In the genomic region with DNA sequence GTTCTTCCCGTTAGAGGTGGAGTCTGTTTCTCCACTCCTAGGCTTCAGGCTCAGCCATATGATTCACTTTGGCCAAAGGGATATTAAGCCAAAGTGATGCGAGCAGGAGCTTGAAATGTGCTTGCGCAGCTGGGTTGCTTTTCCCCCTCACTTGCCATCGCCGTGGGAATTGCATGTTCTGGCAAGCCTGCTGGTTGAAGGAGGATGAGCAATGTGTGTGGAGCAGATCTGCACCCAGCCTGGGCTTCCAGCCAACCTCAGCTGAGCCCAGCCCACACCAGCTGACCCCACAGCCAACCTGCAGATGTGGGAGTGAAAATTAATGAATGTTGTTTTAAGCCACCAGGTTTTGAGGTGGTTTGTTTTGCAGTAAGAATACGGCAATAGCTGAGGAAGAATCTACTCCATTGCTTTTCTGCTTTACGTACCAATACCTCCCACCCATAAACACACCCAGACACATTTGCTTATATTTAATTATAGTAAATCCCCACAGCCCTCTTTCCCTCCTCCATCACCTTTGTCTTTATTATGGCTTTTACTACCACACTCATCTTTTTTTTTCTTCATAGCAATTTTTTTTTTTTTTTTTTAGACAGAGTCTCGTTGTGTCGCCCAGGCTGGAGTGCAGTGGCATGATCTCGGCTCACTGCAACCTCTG, we compare ENCODE assay signal across 8 cellular contexts.
DNase-seq lines count a peak whose midpoint lies in the region; ATAC-seq and TF ChIP-seq lines count a peak whose summit lies in the region.

No MANE protein-coding gene starts in this region.

- H3K4me3 Mint-ChIP-seq in Calu3 (ENCODE audit: low read depth, unreplicated experiment) (no peak overlapping the region), mesothelial cell of epicardium (no peak overlapping the region)

- H3K27me3 ChIP-seq in mammary epithelial cell (ENCODE audit: insufficient read depth, low read length), result no peaks in the 10 kb centered on the region

- H3K79me2 ChIP-seq in mammary epithelial cell (ENCODE audit: insufficient read depth, low read length), result no peaks in the 10 kb centered on the region

- no peaks in the 10 kb centered on the region for H3K36me3 Mint-ChIP-seq in Calu3 (ENCODE audit: insufficient read depth, unreplicated experiment)
- no peaks in the 10 kb centered on the region for H3K36me3 Mint-ChIP-seq in mesothelial cell of epicardium

- H3K27me3 Mint-ChIP-seq in Calu3 (ENCODE audit: unreplicated experiment) (no peaks in the 10 kb centered on the region), mesothelial cell of epicardium (ENCODE audit: low read depth) (no peaks in the 10 kb centered on the region)

- H3K36me3 ChIP-seq in mammary epithelial cell (ENCODE audit: insufficient read depth, low read length), result no peaks in the 10 kb centered on the region

- intact Hi-C loops in Calu3 (cut with micrococcal nuclease; ENCODE audit: unreplicated experiment) (no loop called here), mammary epithelial cell (cut with micrococcal nuclease) (loop anchor here (10.0 kb wide), 2 partner anchors 131 to 199 kb away; partner anchors contain the start of genes FUNDC1 and KDM6A)

- peaks cover 11% of the 10 kb centered on the region for H3K4me1 ChIP-seq in mammary epithelial cell (ENCODE audit: insufficient read depth, low read length)

- in situ Hi-C loops in mammary epithelial cell (cut with MboI; ENCODE audit: low sequenced_read_pairs in 2 of 2), result no loop called here

- peak overlapping the region; percentile 22 for H3K4me2 ChIP-seq in mammary epithelial cell (ENCODE audit: insufficient read depth, low read depth, low read length)

- no peak overlapping the region for H3K27ac ChIP-seq in mammary epithelial cell (ENCODE audit: insufficient read depth, low read depth, low read length)

- CTCF ChIA-PET in Calu3 (lab: Charles Lee), result no interaction called here
- CTCF ChIA-PET in mammary epithelial cell (lab: Charles Lee; ENCODE audit: low non-redundant PET), result interaction anchor here (0.7 kb wide), 1 partner anchor 35 kb away, joined by 4 read pairs; no protein-coding TSS in a partner anchor

- H2AFZ ChIP-seq in mammary epithelial cell (ENCODE audit: low read depth, low read length), result peak overlapping the region; percentile 60

- H4K20me1 ChIP-seq in mammary epithelial cell (ENCODE audit: insufficient read depth, low read length), result no peaks in the 10 kb centered on the region

- no peaks in the 10 kb centered on the region for H3K9me3 ChIP-seq in mammary epithelial cell (replicated peaks; ENCODE audit: insufficient read depth, low read length)

- no peak overlapping the region for H3K4me3 ChIP-seq in mammary epithelial cell (replicated peaks in 1 of 3; ENCODE audit: insufficient read depth in 1 of 3, low read depth in 2 of 3, low read length in 3 of 3)

- 2% methylated on average over 6 of the region's 10 CpGs for WGBS in mammary epithelial cell (ENCODE audit: low coverage, missing lambda C conversion rate)

- no peak overlapping the region for H3K27ac Mint-ChIP-seq in Calu3 (ENCODE audit: unreplicated experiment)
- peak overlapping the region; percentile 25 for H3K27ac Mint-ChIP-seq in mesothelial cell of epicardium

- H3K9me3 Mint-ChIP-seq in Calu3 (ENCODE audit: low read depth, unreplicated experiment) (no peaks in the 10 kb centered on the region), mesothelial cell of epicardium (peaks cover 11% of the 10 kb centered on the region)

- BruUV-seq in Calu3 (replicated peaks; lab: Mats Ljungman, UMichigan) (no TSS peak), mammary epithelial cell (replicated peaks; lab: Mats Ljungman, UMichigan) (no TSS peak)

- DNase-seq in Calu3, result peak; percentile 19
- peak; percentile 69 for DNase-seq in NCI-H2081 treated with DMSO at 0.1 percent for 48 hours (lab: John Stamatoyannopoulos, UW)
- peak; percentile 98 for DNase-seq in mammary epithelial cell
- peak; percentile 24 to 42 for DNase-seq in mesothelial cell of epicardium (ENCODE audit: low spot score in 2 of 2, unreplicated experiment in 2 of 2)
- no peak for DNase-seq in activated T-cell treated with anti-CD3 and anti-CD28 coated beads for 4 hours
- no peak for DNase-seq in stimulated activated CD4-positive, alpha-beta T cell treated with anti-CD3 and anti-CD28 coated beads, Interleukin-4, amount 100 ng/mL, for 1 hour
- no peak for DNase-seq in iPS-NIHi11 (ENCODE audit: low spot score)

- no peaks in the 10 kb centered on the region for H3K4me1 Mint-ChIP-seq in Calu3 (ENCODE audit: low read depth, unreplicated experiment)
- H3K4me1 Mint-ChIP-seq in mesothelial cell of epicardium, result peaks cover 10% of the 10 kb centered on the region

- dilution Hi-C loops in mammary epithelial cell (cut with HindIII; ENCODE audit: low sequenced_read_pairs), result no loop called here

- TF ChIP-seq CTCF in Calu3 (IDR thresholded peaks at IDR 0.05; ENCODE audit: unreplicated experiment) (no peak), mammary epithelial cell (conservative IDR thresholded peaks at IDR 0.05 in 1 of 2, IDR thresholded peaks at IDR 0.05 in 1 of 2; ENCODE audit: extremely low read depth in 1 of 2, insufficient read depth in 1 of 2, low read depth in 1 of 2, low read length in 2 of 2) (peak in 1 of 2 donors; percentile 6), mesothelial cell of epicardium (IDR thresholded peaks at IDR 0.05; ENCODE audit: unreplicated experiment) (no peak)

- no peak for ATAC-seq in GM21717 (IDR thresholded peaks at IDR 0.05; ENCODE audit: unreplicated experiment)

- H3K9ac ChIP-seq in mammary epithelial cell (ENCODE audit: insufficient read depth, low read length), result no peak overlapping the region

Comparison
In these comparisons a context has a peak if more than half of its experiments do, and no peak if none do; other contexts are left out.
1. DNase-seq: peak in Calu3 (single experiment), NCI-H2081 treated with DMSO at 0.1 percent for 48 hours (single experiment), mammary epithelial cell (single experiment) and mesothelial cell of epicardium (2 of 2); none in activated T-cell treated with anti-CD3 and anti-CD28 coated beads for 4 hours (single experiment), stimulated activated CD4-positive, alpha-beta T cell treated with anti-CD3 and anti-CD28 coated beads, Interleukin-4, amount 100 ng/mL, for 1 hour (single experiment) and iPS-NIHi11 (single experiment).